Comparison of ENCODE assay signal across 8 cellular contexts in genomic region chr16:31108035-31108793, GRCh38. TPM values are rescaled to one million over a fixed set of nuclear protein-coding genes. Genes with fewer than 3 reads are reported as not detected.
DNase-seq lines count a peak whose midpoint lies in the region; ATAC-seq and TF ChIP-seq lines count a peak whose summit lies in the region.

BCKDK (plus strand) TSS chr16:31108386; CDS start chr16:31109224, 838 bp downstream.

- H3K27ac Mint-ChIP-seq in neural progenitor cell, result peak within 1 kb of the TSS; percentile 83

- no peaks in the 10 kb centered on the region for H3K9me3 ChIP-seq in neural progenitor cell (ENCODE audit: low read depth)

- H3K27me3 Mint-ChIP-seq in neural progenitor cell (ENCODE audit: insufficient read depth, low read depth), result peaks cover 3% of the 10 kb centered on the region

- H3K36me3 Mint-ChIP-seq in neural progenitor cell, result peaks cover 13% of the 10 kb centered on the region

- peaks cover 3% of the 10 kb centered on the region for H3K79me2 ChIP-seq in neural progenitor cell (ENCODE audit: low read depth)

- no peak for TF ChIP-seq EP300 in Ishikawa (IDR thresholded peaks at IDR 0.05; ENCODE audit: borderline replicate concordance)

- H2AFZ ChIP-seq in neural progenitor cell (replicated peaks), result peak within 1 kb of the TSS; percentile 87

- TF ChIP-seq CTCF in foreskin keratinocyte (conservative IDR thresholded peaks at IDR 0.05), result no peak
- no peak for TF ChIP-seq CTCF in neural progenitor cell (IDR thresholded peaks at IDR 0.05)

- peaks cover 13% of the 10 kb centered on the region for H3F3A ChIP-seq in neural progenitor cell (ENCODE audit: low read depth)

- no peaks in the 10 kb centered on the region for H4K20me1 ChIP-seq in neural progenitor cell (ENCODE audit: low read depth)

- peaks cover 3% of the 10 kb centered on the region for H3K4me1 ChIP-seq in foreskin keratinocyte
- H3K4me1 ChIP-seq in neural progenitor cell, result peaks cover 5% of the 10 kb centered on the region

- peak; percentile 82 for ATAC-seq in GM21576 (IDR thresholded peaks at IDR 0.05; ENCODE audit: unreplicated experiment)
- peak; percentile 70 for ATAC-seq in foreskin keratinocyte

- TF ChIP-seq RAD21 in Ishikawa (IDR thresholded peaks at IDR 0.05; ENCODE audit: low read depth), result no peak

- peak within 1 kb of the TSS; percentile 90 for H3K4me3 Mint-ChIP-seq in neural progenitor cell

- H3K27ac ChIP-seq in foreskin keratinocyte (no peak within 1 kb of the TSS), neural progenitor cell (no peak within 1 kb of the TSS), substantia nigra (ENCODE audit: low read depth, low read length, poor library complexity, severe bottlenecking) (peak within 1 kb of the TSS; percentile 84)

- no peaks in the 10 kb centered on the region for H3K27me3 ChIP-seq in foreskin keratinocyte
- H3K27me3 ChIP-seq in neural progenitor cell, result no peaks in the 10 kb centered on the region

- no peaks in the 10 kb centered on the region for H3K36me3 ChIP-seq in neural progenitor cell

- peak within 1 kb of the TSS; percentile 70 for H3K9ac ChIP-seq in neural progenitor cell

- peak; percentile 72 for DNase-seq in DMS79 treated with DMSO at 0.1 percent for 48 hours (lab: John Stamatoyannopoulos, UW)
- peak; percentile 45 for DNase-seq in SHP77 treated with DMSO at 0.1 percent for 48 hours (lab: John Stamatoyannopoulos, UW)
- peak; percentile 29 for DNase-seq in activated gamma-delta T cell treated with anti-CD3 and anti-CD28 coated beads, Interleukin-2, amount 50 U/mL, for 16 hours (ENCODE audit: low read depth)
- no peak for DNase-seq in foreskin keratinocyte
- peak; percentile 83 for DNase-seq in neural progenitor cell (ENCODE audit: low spot score)
- DNase-seq in substantia nigra (lab: John Stamatoyannopoulos, UW), result peak in 44 of 49 donors; percentile 16 to 91 (median 54)

- no peaks in the 10 kb centered on the region for H3K9me3 Mint-ChIP-seq in neural progenitor cell

- H3K4me3 ChIP-seq in neural progenitor cell, result peak within 1 kb of the TSS; percentile 99

- peak within 1 kb of the TSS; percentile 96 for H3K4me2 ChIP-seq in neural progenitor cell

- peaks cover 12% of the 10 kb centered on the region for H3K4me1 Mint-ChIP-seq in neural progenitor cell

TF ChIP-seq in Ishikawa, 13 proteins besides CTCF, POLR2A, EP300 and RAD21:
- TF ChIP-seq, protein P1, sequence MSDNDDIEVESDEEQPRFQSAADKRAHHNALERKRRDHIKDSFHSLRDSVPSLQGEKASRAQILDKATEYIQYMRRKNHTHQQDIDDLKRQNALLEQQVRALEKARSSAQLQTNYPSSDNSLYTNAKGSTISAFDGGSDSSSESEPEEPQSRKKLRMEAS (IDR thresholded peaks at IDR 0.05), result peak; percentile 49
- TF ChIP-seq YY1 (IDR thresholded peaks at IDR 0.05; ENCODE audit: low read depth) (peak; percentile 68; the same call in 1 of the 2 replicates), FOXM1 (IDR thresholded peaks at IDR 0.05; ENCODE audit: borderline replicate concordance, low read depth) (no peak), NFIC (IDR thresholded peaks at IDR 0.05) (0 out of 2 replicates have a peak, but pooled peaks have one; percentile 18), USF1 (IDR thresholded peaks at IDR 0.05) (no peak), TEAD4 (IDR thresholded peaks at IDR 0.05) (no peak), EGR1 (IDR thresholded peaks at IDR 0.05) (peak; percentile 99), CEBPB (IDR thresholded peaks at IDR 0.05) (no peak), CREB1 (IDR thresholded peaks at IDR 0.05; ENCODE audit: low read depth) (peak; percentile 86), REST (IDR thresholded peaks at IDR 0.05; ENCODE audit: low read depth) (no peak), TAF1 (IDR thresholded peaks at IDR 0.05; ENCODE audit: low read depth) (peak; percentile 63), ZBTB7A (IDR thresholded peaks at IDR 0.05; ENCODE audit: low read depth) (peak; percentile 93)
TF ChIP-seq in Ishikawa: peak in this region for 7.

RNA-seq across cellular contexts. Expression of gene BCKDK, which starts in this region (rescaled TPM):
- total RNA-seq in foreskin keratinocyte (41.1 and 41.9 TPM in 2 replicates), neural progenitor cell (ENCODE audit: low replicate concordance) (19.8 and 38.1 TPM in 2 replicates)
- 58.7 and 60.3 TPM in 2 replicates for polyA plus RNA-seq in foreskin keratinocyte

Comparison
In these comparisons a context has a peak if more than half of its experiments do, and no peak if none do; other contexts are left out.
1. DNase-seq: peak in DMS79 treated with DMSO at 0.1 percent for 48 hours (single experiment), SHP77 treated with DMSO at 0.1 percent for 48 hours (single experiment), activated gamma-delta T cell treated with anti-CD3 and anti-CD28 coated beads, Interleukin-2, amount 50 U/mL, for 16 hours (single experiment), neural progenitor cell (single experiment) and substantia nigra (44 of 49); none in foreskin keratinocyte (0 of 2).